Comparison of ENCODE assay signal across 21 cellular contexts in genomic region chr2:98441706-98442450, GRCh38. TPM values are rescaled to one million over a fixed set of nuclear protein-coding genes. Genes with fewer than 3 reads are reported as not detected.
A peak's percentile ranks its signal among the peaks of the same experiment; 100 is the strongest.
DNase-seq lines count a peak whose midpoint lies in the region; ATAC-seq and TF ChIP-seq lines count a peak whose summit lies in the region.
"Had no signal": no experiment of that assay in that cellular context is flagged by ENCODE, and none has a peak within 500 bp of the region (broad histone marks: within the 10 kb centered on the region; RNA-seq: fewer than 3 reads in every experiment).

No MANE protein-coding gene starts in this region.

- in situ Hi-C loops in transverse colon (cut with MboI; ENCODE audit: low pct_ligation_motif_present in 1 of 4, low pct_unique_long_range_greater_than_20kb in 1 of 4, low sequenced_read_pairs in 3 of 4): no loop called here

- no peak for TF ChIP-seq CTCF in transverse colon (IDR thresholded peaks at IDR 0.05)

- H3K9me3 Mint-ChIP-seq in activated T-cell treated with anti-CD3 and anti-CD28 coated beads, Interleukin-2, amount 50 U/mL, for 4 hours: peaks cover 17% of the 10 kb centered on the region

- H3K27ac ChIP-seq in transverse colon: peak overlapping the region in 2 of 4 donors; percentile 1 to 38
- H3K27ac ChIP-seq: A549, heart right ventricle, skin epidermis had no signal

- no peak overlapping the region for H3K4me3 ChIP-seq in transverse colon
- H3K4me3 ChIP-seq: A549, heart right ventricle, skin epidermis had no signal

- H3K27me3 Mint-ChIP-seq in activated T-cell treated with anti-CD3 and anti-CD28 coated beads, Interleukin-2, amount 50 U/mL, for 4 hours (ENCODE audit: low read depth): no peaks in the 10 kb centered on the region
- no peaks in the 10 kb centered on the region for H3K27me3 Mint-ChIP-seq in T-helper 17 cell
- H3K27me3 Mint-ChIP-seq: activated CD4-positive, alpha-beta memory T cell treated with anti-CD3 and anti-CD28 coated beads, Interleukin-2, amount 10 ng/mL, durations not matched to agents 7 days and 5 days; activated naive CD8-positive, alpha-beta T cell treated with anti-CD3 and anti-CD28 coated beads for 36 hours; activated T-cell treated with anti-CD3 and anti-CD28 coated beads, Interleukin-2, amount 50 U/mL, for 24 hours; B cell; central memory CD8-positive, alpha-beta T cell had no signal

- H3K4me1 ChIP-seq in transverse colon: peaks cover 5 to 33% (median 22%) of the 10 kb centered on the region in 4 donors

- H3K36me3 Mint-ChIP-seq in activated T-cell treated with anti-CD3 and anti-CD28 coated beads, Interleukin-2, amount 50 U/mL, for 4 hours (ENCODE audit: insufficient read depth): no peaks in the 10 kb centered on the region
- peaks cover 8% of the 10 kb centered on the region for H3K36me3 Mint-ChIP-seq in T-helper 17 cell (ENCODE audit: low read depth)

- H3K4me1 Mint-ChIP-seq in activated T-cell treated with anti-CD3 and anti-CD28 coated beads, Interleukin-2, amount 50 U/mL, for 4 hours (ENCODE audit: low read depth): peaks cover 32% of the 10 kb centered on the region
- H3K4me1 Mint-ChIP-seq in T-helper 17 cell: peaks cover 17% of the 10 kb centered on the region

- H3K9me3 ChIP-seq in T-helper 17 cell (ENCODE audit: control insufficient read depth, low read length, poor library complexity, severe bottlenecking) (no peaks in the 10 kb centered on the region), transverse colon (no peaks in the 10 kb centered on the region)
- H3K9me3 ChIP-seq: A549 had no signal

- WGBS in transverse colon (ENCODE audit: low coverage in 1 of 2), 2 donors: 38 to 61% methylated on average over 5 to 7 of the region's 7 CpGs

- TF ChIP-seq EP300 in transverse colon (IDR thresholded peaks at IDR 0.05; ENCODE audit: low read depth): no peak

- H3K4me3 Mint-ChIP-seq in activated T-cell treated with anti-CD3 and anti-CD28 coated beads, Interleukin-2, amount 50 U/mL, for 4 hours: peak overlapping the region; percentile 24
- H3K4me3 Mint-ChIP-seq in T-helper 17 cell: peak overlapping the region; percentile 19
- H3K4me3 Mint-ChIP-seq: activated CD4-positive, alpha-beta memory T cell treated with anti-CD3 and anti-CD28 coated beads, Interleukin-2, amount 10 ng/mL, durations not matched to agents 7 days and 5 days; activated naive CD8-positive, alpha-beta T cell treated with anti-CD3 and anti-CD28 coated beads for 36 hours; activated T-cell treated with anti-CD3 and anti-CD28 coated beads, Interleukin-2, amount 50 U/mL, for 24 hours; B cell; central memory CD8-positive, alpha-beta T cell had no signal

- intact Hi-C loops in transverse colon (cut with DNase I; ENCODE audit: low total_unique reads): loop anchor here (10.0 kb wide), 1 partner anchor 73 kb away; no protein-coding TSS in a partner anchor

- no peak for ATAC-seq in activated T-cell treated with anti-CD3 and anti-CD28 coated beads, Interleukin-2, amount 50 U/mL, for 4 hours
- ATAC-seq in T-helper 17 cell: no peak
- no peak for ATAC-seq in HG03520 (IDR thresholded peaks at IDR 0.05; ENCODE audit: unreplicated experiment)
- ATAC-seq: A549, heart right ventricle had no signal

- no peaks in the 10 kb centered on the region for H3K27me3 ChIP-seq in transverse colon
- H3K27me3 ChIP-seq: heart right ventricle had no signal

- H3K36me3 ChIP-seq in transverse colon: no peaks in the 10 kb centered on the region
- H3K36me3 ChIP-seq: heart right ventricle had no signal

- H3K27ac Mint-ChIP-seq in T-helper 17 cell: no peak overlapping the region
- H3K27ac Mint-ChIP-seq: activated CD4-positive, alpha-beta memory T cell treated with anti-CD3 and anti-CD28 coated beads, Interleukin-2, amount 10 ng/mL, durations not matched to agents 7 days and 5 days; activated naive CD8-positive, alpha-beta T cell treated with anti-CD3 and anti-CD28 coated beads for 36 hours; activated T-cell treated with anti-CD3 and anti-CD28 coated beads, Interleukin-2, amount 50 U/mL, for 24 hours; B cell had no signal

- TF ChIP-seq POLR2A in transverse colon (IDR thresholded peaks at IDR 0.05): no peak

- DNase-seq in activated T-cell treated with anti-CD3 and anti-CD28 coated beads, Interleukin-2, amount 50 U/mL, for 4 hours: no peak
- DNase-seq in activated T-cell treated with anti-CD3 and anti-CD28 coated beads for 4 hours (no peak), T-helper 17 cell (no peak), islet precursor cell (peak; percentile 28), transverse colon (peak; percentile 56), NCI-H526 treated with DMSO at 0.1 percent for 48 hours (lab: John Stamatoyannopoulos, UW) (no peak), NCI-H446 treated with DMSO at 0.1 percent for 48 hours (lab: John Stamatoyannopoulos, UW) (no peak)
- DNase-seq: activated CD4-positive, alpha-beta memory T cell treated with anti-CD3 and anti-CD28 coated beads, Interleukin-2, amount 10 ng/mL, durations not matched to agents 7 days and 5 days; activated CD4-positive, CD25-positive, alpha-beta regulatory T cell; activated naive CD8-positive, alpha-beta T cell treated with anti-CD3 and anti-CD28 coated beads for 36 hours; activated T-cell treated with anti-CD3 and anti-CD28 coated beads, Interleukin-2, amount 50 U/mL, for 24 hours; heart right ventricle; NCI-H1105; NCI-H2081 treated with DMSO at 0.1 percent for 48 hours; stimulated activated naive CD4-positive, alpha-beta T cell; trophoblast cell had no signal

RNA-seq across cellular contexts. Expression of gene INPP4A, which starts 2.8 kb away (rescaled TPM):
- total RNA-seq in activated T-cell treated with anti-CD3 and anti-CD28 coated beads, Interleukin-2, amount 50 U/mL, for 4 hours: 10 to 100 TPM; 17.3 to 24.0 (median 17.3) TPM
- 100 to 1,000 TPM; 109 to 110 TPM for total RNA-seq in T-helper 17 cell
- total RNA-seq in transverse colon: 10 to 100 TPM; 22.8 to 35.8 (median 25.4) TPM

Comparison
In these comparisons a context has a peak if more than half of its experiments do, and no peak if none do; other contexts are left out.
1. DNase-seq: peak in islet precursor cell (single experiment) and transverse colon (single experiment); none in activated T-cell treated with anti-CD3 and anti-CD28 coated beads, Interleukin-2, amount 50 U/mL, for 4 hours (single experiment), activated T-cell treated with anti-CD3 and anti-CD28 coated beads for 4 hours (single experiment), T-helper 17 cell (0 of 3), NCI-H526 treated with DMSO at 0.1 percent for 48 hours (single experiment) and NCI-H446 treated with DMSO at 0.1 percent for 48 hours (single experiment).